20 cellular contexts compared by ENCODE assay signal in the genomic region with DNA sequence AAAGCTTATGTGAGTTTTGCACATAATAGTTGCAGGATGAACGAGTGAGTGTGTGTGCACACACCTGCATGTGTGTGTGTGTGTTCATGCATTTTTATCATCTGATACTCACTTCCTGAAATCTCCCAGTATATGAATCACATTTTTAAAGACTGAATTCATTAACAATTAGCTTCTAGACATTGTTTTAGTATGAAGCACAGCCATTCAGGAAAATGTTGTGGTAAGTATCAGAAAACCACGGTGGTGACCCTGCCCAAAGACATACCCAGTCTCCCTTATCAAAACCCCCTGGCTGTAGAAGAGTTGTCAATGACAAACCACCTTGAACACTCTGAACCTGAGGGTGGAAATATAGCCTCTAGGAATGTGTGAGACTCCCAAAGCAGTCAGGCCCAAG.
A peak's percentile ranks its signal among the peaks of the same experiment; 100 is the strongest.
DNase-seq lines count a peak whose midpoint lies in the region; ATAC-seq and TF ChIP-seq lines count a peak whose summit lies in the region.
"Had no signal": no experiment of that assay in that cellular context is flagged by ENCODE, and none has a peak within 500 bp of the region (broad histone marks: within the 10 kb centered on the region; RNA-seq: fewer than 3 reads in every experiment).

No MANE protein-coding gene starts in this region.

- ATAC-seq in foreskin keratinocyte: peak; percentile 79
- ATAC-seq in GM19395 (IDR thresholded peaks at IDR 0.05; ENCODE audit: unreplicated experiment): no peak
- ATAC-seq in upper lobe of right lung: no peak
- no peak for ATAC-seq in HG03439 (IDR thresholded peaks at IDR 0.05; ENCODE audit: unreplicated experiment)
- ATAC-seq in GM21786 (IDR thresholded peaks at IDR 0.05; ENCODE audit: unreplicated experiment): no peak
- ATAC-seq: A549, body of pancreas, HepG2, left colon had no signal

- no peaks in the 10 kb centered on the region for H3K27me3 ChIP-seq in foreskin keratinocyte
- H3K27me3 ChIP-seq in upper lobe of right lung: no peaks in the 10 kb centered on the region
- H3K27me3 ChIP-seq: body of pancreas, uterus had no signal

- H3K27ac ChIP-seq in foreskin keratinocyte (no peak overlapping the region), upper lobe of right lung (no peak overlapping the region)
- H3K27ac ChIP-seq: A549, body of pancreas, coronary artery, uterus had no signal

- H3K4me3 ChIP-seq in upper lobe of right lung: no peak overlapping the region
- H3K4me3 ChIP-seq: A549, body of pancreas, coronary artery, uterus had no signal

- intact Hi-C loops in upper lobe of right lung (cut with DNase I): no loop called here

- in situ Hi-C loops in ACHN (cut with HindIII; ENCODE audit: low pct_ligation_motif_present, low pct_unique_long_range_greater_than_20kb, low sequenced_read_pairs): no loop called here

- H3K4me1 ChIP-seq in foreskin keratinocyte: peaks cover 11% of the 10 kb centered on the region
- no peaks in the 10 kb centered on the region for H3K4me1 ChIP-seq in upper lobe of right lung
- H3K4me1 ChIP-seq: A549, body of pancreas, uterus had no signal

- H3K9me3 ChIP-seq in upper lobe of right lung: no peaks in the 10 kb centered on the region
- H3K9me3 ChIP-seq: A549, body of pancreas, uterus had no signal

- no peaks in the 10 kb centered on the region for H3K36me3 ChIP-seq in upper lobe of right lung
- H3K36me3 ChIP-seq: uterus had no signal

- peak; percentile 12 for DNase-seq in ACHN
- peak; percentile 12 for DNase-seq in GM04503 (ENCODE audit: low read depth)
- peak; percentile 7 for DNase-seq in SW480 (ENCODE audit: low spot score)
- peak; percentile 79 to 88 for DNase-seq in foreskin keratinocyte
- no peak for DNase-seq in upper lobe of right lung
- DNase-seq: activated CD4-positive, CD25-positive, alpha-beta regulatory T cell; activated naive CD4-positive, alpha-beta T cell treated with anti-CD3 and anti-CD28 coated beads, Interleukin-2, amount 50 U/mL, for 16 hours; activated T-cell treated with anti-CD3 and anti-CD28 coated beads, Interleukin-2, amount 50 U/mL, for 48 hours; body of pancreas; CD4-positive, alpha-beta memory T cell; left colon; NCI-H146; T-helper 9 cell; uterus had no signal

- TF ChIP-seq CTCF in foreskin keratinocyte (conservative IDR thresholded peaks at IDR 0.05): no peak
- no peak for TF ChIP-seq CTCF in upper lobe of right lung (IDR thresholded peaks at IDR 0.05)
